ENCODE assay signal across 34 cellular contexts in the genomic region with DNA sequence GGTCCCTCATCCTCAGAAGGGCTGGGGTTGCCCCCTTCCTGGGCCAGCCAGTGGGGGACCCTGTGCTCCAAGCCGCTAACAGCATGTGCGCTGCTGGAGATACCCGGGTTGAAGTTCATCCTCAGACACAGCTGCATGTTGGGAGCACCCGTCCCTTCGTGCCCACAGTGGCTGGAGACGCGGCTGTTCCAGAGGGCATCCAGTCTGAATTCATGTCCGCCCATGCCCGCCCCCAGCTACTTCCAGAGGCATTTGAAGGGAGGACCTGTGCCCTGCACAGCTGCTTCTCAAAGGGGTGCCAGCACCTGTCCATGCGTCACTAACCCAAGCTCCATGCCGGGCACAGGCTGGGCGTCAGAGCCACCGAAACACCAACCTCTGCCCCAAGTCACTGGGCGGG.
"Had no signal": no experiment of that assay in that cellular context is flagged by ENCODE, and none has a peak within 500 bp of the region (broad histone marks: within the 10 kb centered on the region; RNA-seq: fewer than 3 reads in every experiment).

No MANE protein-coding gene starts in this region.

- H3K27ac ChIP-seq: adrenal gland, body of pancreas, brain microvascular endothelial cell, breast epithelium, VCaP had no signal

- H3K4me1 ChIP-seq: adrenal gland, body of pancreas, breast epithelium had no signal

- H3K9me3 ChIP-seq: adrenal gland, body of pancreas, breast epithelium had no signal

- DNase-seq: activated B cell treated with CpG ODN at 0.5 μM for 24 hours; activated CD4-positive, alpha-beta memory T cell treated with anti-CD3 and anti-CD28 coated beads for 36 hours; activated CD4-positive, alpha-beta T cell treated with anti-CD3 and anti-CD28 coated beads for 4 hours; activated CD4-positive, alpha-beta T cell treated with anti-CD3 and anti-CD28 coated beads, Interleukin-2, amount 10 ng/mL, durations not matched to agents 24 days and 14 days; activated CD4-positive, alpha-beta T cell treated with anti-CD3 and anti-CD28 coated beads, Interleukin-2, amount 50 U/mL, for 1 hour; activated CD4-positive, alpha-beta T cell treated with anti-CD3 and anti-CD28 coated beads, Interleukin-2, amount 50 U/mL, for 4 hours; activated CD4-positive, CD25-positive, alpha-beta regulatory T cell treated with anti-CD3 and anti-CD28 coated beads, Interleukin-2, amount 50 U/mL, for 72 hours; activated CD8-positive, alpha-beta memory T cell treated with anti-CD3 and anti-CD28 coated beads, Interleukin-2, amount 50 U/mL, for 4 hours; activated CD8-positive, alpha-beta T cell treated with anti-CD3 and anti-CD28 coated beads for 36 hours; activated effector memory CD4-positive, alpha-beta T cell treated with anti-CD3 and anti-CD28 coated beads, Interleukin-2, amount 50 U/mL, for 16 hours; activated gamma-delta T cell treated with Interleukin-2 at 50 U/mL for 16 hours; activated naive CD4-positive, alpha-beta T cell; activated naive CD4-positive, alpha-beta T cell treated with anti-CD3 and anti-CD28 coated beads for 36 hours; activated naive CD4-positive, alpha-beta T cell treated with anti-CD3 and anti-CD28 coated beads, Interleukin-2, amount 50 U/mL, for 16 hours; activated naive CD8-positive, alpha-beta T cell treated with anti-CD3 and anti-CD28 coated beads for 36 hours; activated T-cell treated with anti-CD3 and anti-CD28 coated beads for 4 hours; activated T-cell treated with anti-CD3 and anti-CD28 coated beads, Interleukin-2, amount 50 U/mL, for 1 hour; activated T-cell treated with anti-CD3 and anti-CD28 coated beads, Interleukin-2, amount 50 U/mL, for 4 hours; activated T-cell treated with anti-CD3 and anti-CD28 coated beads, Interleukin-2, amount 50 U/mL, for 72 hours; adrenal gland; amniotic stem cell; aorta; body of pancreas; brain microvascular endothelial cell; central memory CD4-positive, alpha-beta T cell; T-helper 1 cell; T-helper 2 cell; T-helper 9 cell had no signal

- H3K27me3 ChIP-seq: adrenal gland, body of pancreas, brain microvascular endothelial cell had no signal

- H3K4me3 ChIP-seq: adrenal gland, body of pancreas, breast epithelium had no signal

- FAIRE-seq: astrocyte, TTC549 had no signal

- ATAC-seq: activated CD8-positive, alpha-beta T cell treated with anti-CD3 and anti-CD28 coated beads for 36 hours; activated naive CD4-positive, alpha-beta T cell treated with anti-CD3 and anti-CD28 coated beads, Interleukin-2, amount 50 U/mL, for 72 hours; activated T-cell treated with anti-CD3 and anti-CD28 coated beads, Interleukin-2, amount 50 U/mL, for 4 hours; activated T-cell treated with anti-CD3 and anti-CD28 coated beads, Interleukin-2, amount 50 U/mL, for 72 hours; activated T-helper 17 cell treated with anti-CD3 and anti-CD28 coated beads, Interleukin-2, amount 50 U/mL, for 72 hours; body of pancreas had no signal

- H3K36me3 ChIP-seq: adrenal gland, brain microvascular endothelial cell, breast epithelium had no signal
